Comparison of ENCODE assay signal across 8 cellular contexts in the genomic region with DNA sequence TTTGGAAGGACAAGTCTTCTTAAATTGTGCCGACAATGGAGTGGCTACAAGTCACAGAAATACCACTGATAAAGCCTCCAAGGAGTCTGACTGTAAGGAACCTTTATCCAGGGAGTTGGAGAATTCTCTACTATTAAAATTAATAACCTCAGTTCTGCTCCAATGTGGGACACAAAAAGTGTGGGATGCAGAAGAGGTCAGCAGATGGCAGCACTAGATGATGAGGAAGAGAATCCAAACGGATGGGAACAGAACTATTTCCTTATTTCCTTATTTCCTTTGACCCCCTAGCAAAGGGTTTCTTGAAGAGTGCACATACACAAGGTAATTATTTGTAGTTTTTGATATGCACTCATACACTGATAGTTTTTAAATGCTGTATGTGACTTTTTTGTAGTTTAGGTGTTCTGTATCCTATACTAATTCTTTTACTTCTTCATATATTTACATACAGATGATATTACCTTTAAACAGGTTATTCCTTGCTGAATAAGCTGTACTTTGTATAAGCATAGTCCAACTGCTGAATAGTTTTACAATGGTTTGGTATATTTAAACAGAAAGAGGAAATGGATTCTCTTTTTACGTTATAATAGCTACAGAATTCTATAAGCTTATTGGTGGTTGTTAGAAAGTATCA. TPM values are rescaled to one million over a fixed set of nuclear protein-coding genes. Genes with fewer than 3 reads are reported as not detected.
DNase-seq lines count a peak whose midpoint lies in the region; ATAC-seq lines count a peak whose summit lies in the region.

No MANE protein-coding gene starts in this region.

- DNase-seq in COLO668 (lab: John Stamatoyannopoulos, UW; ENCODE audit: unreplicated experiment), result peak; percentile 10
- DNase-seq in SK-MEL-5 (ENCODE audit: low read depth, low spot score), result peak; percentile 73
- peak; percentile 46 for DNase-seq in foreskin melanocyte
- DNase-seq in retina, result peak; percentile 24
- DNase-seq in NCI-H1048 (lab: John Stamatoyannopoulos, UW), result no peak

- in situ Hi-C loops in SK-MEL-5 (cut with HindIII; ENCODE audit: low pct_unique_long_range_greater_than_20kb, low sequenced_read_pairs), result no loop called here

- ATAC-seq in HG02759 (IDR thresholded peaks at IDR 0.05; ENCODE audit: unreplicated experiment), result peak; percentile 52
- no peak for ATAC-seq in HG02763 (IDR thresholded peaks at IDR 0.05; ENCODE audit: unreplicated experiment)
- ATAC-seq in GM21717 (IDR thresholded peaks at IDR 0.05; ENCODE audit: unreplicated experiment), result no peak

RNA-seq across cellular contexts. Expression of gene NLGN1, which starts 25.6 kb away (rescaled TPM):
- total RNA-seq in SK-MEL-5 (2014; rRNA removed; shearing (Covaris generic)), result 31.6 and 35.2 TPM in 2 replicates
- 17.5 and 22.3 TPM in 2 replicates for polyA plus RNA-seq in SK-MEL-5 (2015; cell fraction: cytosol; rRNA removed)
- polyA plus RNA-seq in SK-MEL-5 (2015; cell fraction: nucleus; rRNA removed), result 6.8 and 8.6 TPM in 2 replicates
